In the genomic region with DNA sequence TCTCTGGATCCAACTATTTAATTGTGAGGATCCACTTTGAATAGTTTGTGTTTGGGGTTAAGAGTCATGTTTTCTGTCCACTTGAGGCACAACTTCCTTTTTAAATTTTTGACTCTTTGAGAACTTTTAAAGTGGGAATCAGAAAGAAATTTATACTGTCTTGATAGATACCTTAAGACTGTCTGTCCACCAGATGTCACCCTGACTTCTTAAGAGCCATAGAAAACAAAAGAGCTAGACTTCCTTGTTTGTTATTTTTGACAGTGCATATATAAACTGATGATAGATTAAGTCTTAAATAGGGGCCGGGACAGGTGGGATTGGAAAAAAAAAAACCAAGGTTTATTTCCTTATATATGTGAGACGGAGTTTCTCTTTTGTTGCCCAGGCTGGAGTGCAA, we compare ENCODE assay signal across 10 cellular contexts. TPM values are rescaled to one million over a fixed set of nuclear protein-coding genes. Genes with fewer than 3 reads are reported as not detected.
DNase-seq lines count a peak whose midpoint lies in the region; ATAC-seq, FAIRE-seq and TF ChIP-seq lines count a peak whose summit lies in the region.
"Had no signal": no experiment of that assay in that cellular context is flagged by ENCODE, and none has a peak within 500 bp of the region (broad histone marks: within the 10 kb centered on the region; RNA-seq: fewer than 3 reads in every experiment).

No MANE protein-coding gene starts in this region.

- no peak overlapping the region for H2BK15ac ChIP-seq in H1 (ENCODE audit: low read length)

- no peak overlapping the region for H2BK5ac ChIP-seq in H1 (ENCODE audit: low read depth, low read length)

- no peak overlapping the region for H4K5ac ChIP-seq in H1 (ENCODE audit: insufficient read length, low read depth, low read length)

- 81% methylated on average over 2 of the region's 2 CpGs; no CpG with 5 or more reads in 1 of the 2 experiments for WGBS in H1 (ENCODE audit: extremely low coverage in 1 of 2, insufficient coverage in 1 of 2, insufficient read length in 1 of 2, insufficient replicate concordance in 2 of 2, low coverage in 1 of 2, low lambda C conversion rate in 2 of 2, missing lambda C conversion rate in 1 of 2), 2 experiments

- TF ChIP-seq RAD21 in H1 (IDR thresholded peaks at IDR 0.05 in 1 of 2, conservative IDR thresholded peaks at IDR 0.05 in 1 of 2; ENCODE audit: low read depth in 2 of 2, low read length in 2 of 2), result peak; percentile 40 to 47

- no peak overlapping the region for H3K27ac ChIP-seq in H1 (ENCODE audit: low read depth, low read length)

- no peak overlapping the region for H3K4ac ChIP-seq in H1 (replicated peaks; ENCODE audit: insufficient read length, low read depth, low read length)

- no peak overlapping the region for H3K56ac ChIP-seq in H1 (replicated peaks; ENCODE audit: insufficient read length, low read depth, low read length)

- no peak overlapping the region for H4K91ac ChIP-seq in H1 (replicated peaks; ENCODE audit: insufficient read length, low read length)

- TF ChIP-seq EP300 in H1 (IDR thresholded peaks at IDR 0.05; ENCODE audit: borderline replicate concordance in 1 of 2, low read depth in 2 of 2, low read length in 2 of 2), result no peak

- H3K4me3 ChIP-seq in H1 (ENCODE audit: extremely low read depth in 1 of 4, insufficient read depth in 2 of 4, low read depth in 3 of 4, low read length in 4 of 4), result no peak overlapping the region

- H4K8ac ChIP-seq in H1 (ENCODE audit: extremely low read depth, insufficient read depth, low read length), result no peak overlapping the region

- no peak overlapping the region for H2AFZ ChIP-seq in H1 (ENCODE audit: low read length)

- H2AK5ac ChIP-seq in H1 (ENCODE audit: low read depth, low read length), result no peak overlapping the region

- H2BK12ac ChIP-seq in H1 (ENCODE audit: low read depth, low read length), result no peak overlapping the region

- H4K20me1 ChIP-seq in H1 (replicated peaks in 1 of 2; ENCODE audit: control insufficient read depth in 1 of 2, insufficient read depth in 2 of 2, low read length in 2 of 2), result no peaks in the 10 kb centered on the region

- TF ChIP-seq CTCF in H1 (IDR thresholded peaks at IDR 0.05; ENCODE audit: control extremely low read depth in 1 of 3, insufficient read depth in 1 of 3, low read depth in 1 of 3, low read length in 3 of 3), result peak in 1 of 3 experiments; percentile 6; a peak in 1 of 4 replicates

- H3K79me2 ChIP-seq in H1 (ENCODE audit: control insufficient read depth in 1 of 2, insufficient read depth in 2 of 2, low read length in 2 of 2), result no peaks in the 10 kb centered on the region

- no peak overlapping the region for H3K9ac ChIP-seq in H1 (replicated peaks in 1 of 4; ENCODE audit: extremely low read depth in 1 of 4, low read depth in 3 of 4, low read length in 3 of 4)

- no peak overlapping the region for H3K4me2 ChIP-seq in H1 (ENCODE audit: insufficient read depth in 1 of 2, low read depth in 2 of 2, low read length in 2 of 2)

- CTCF ChIA-PET in H1 (lab: Charles Lee; ENCODE audit: partially characterized antibody), result interaction anchor here (0.6 to 2.0 kb wide), 16 partner anchors 15 to 1628 kb away, joined by 3 to 5 read pairs (median 3); no protein-coding TSS in a partner anchor

- no peaks in the 10 kb centered on the region; a peak in 1 of 7 replicates for H3K4me1 ChIP-seq in H1 (replicated peaks in 1 of 4; ENCODE audit: control insufficient read depth in 3 of 4, insufficient read depth in 4 of 4, low read length in 3 of 4)

- DNase-seq in SIG-M5 treated with dmso at 0.1 percent for 504 hours (lab: John Stamatoyannopoulos, UW; ENCODE audit: unreplicated experiment) (peak; percentile 53), SIG-M5 (lab: John Stamatoyannopoulos, UW) (no peak), NCI-H460 (ENCODE audit: extremely low read depth, low read depth) (peak; percentile 12), H1 (ENCODE audit: low read depth in 1 of 2, low spot score in 2 of 2) (no peak), superior temporal gyrus (ENCODE audit: extremely low spot score) (peak; percentile 41), left lobe of liver (ENCODE audit: low spot score) (no peak)
- no peak for DNase-seq in activated CD8-positive, alpha-beta memory T cell treated with anti-CD3 and anti-CD28 coated beads, Interleukin-2, amount 50 U/mL, for 48 hours

- H3K14ac ChIP-seq in H1 (ENCODE audit: insufficient read length), result no peak overlapping the region

- POLR2A ChIA-PET in H1 (lab: Charles Lee; ENCODE audit: partially characterized antibody), result no interaction called here

- H3K27me3 ChIP-seq in H1 (replicated peaks in 1 of 4; ENCODE audit: control insufficient read depth in 3 of 4, extremely low read depth in 1 of 4, insufficient read depth in 3 of 4, low read length in 3 of 4), result no peaks in the 10 kb centered on the region

- H3K79me1 ChIP-seq in H1 (ENCODE audit: low read depth, low read length), result no peaks in the 10 kb centered on the region

- no peak for FAIRE-seq in H1 (lab: Jason Lieb, UNC)

- H2BK120ac ChIP-seq in H1 (replicated peaks; ENCODE audit: low read depth, low read length), result no peak overlapping the region

- no peak overlapping the region for H3K18ac ChIP-seq in H1 (ENCODE audit: extremely low read depth, low read length)

- no peak overlapping the region for H3K23ac ChIP-seq in H1 (ENCODE audit: insufficient read length)

- no peak overlapping the region for H2BK20ac ChIP-seq in H1 (ENCODE audit: low read length)

- TF ChIP-seq POLR2A in H1 (IDR thresholded peaks at IDR 0.05; ENCODE audit: control extremely low read depth in 1 of 2, low read depth in 2 of 2, low read length in 2 of 2), result no peak

- H3K36me3 ChIP-seq in H1 (ENCODE audit: control insufficient read depth in 2 of 4, insufficient read depth in 4 of 4, low read length in 3 of 4), result no peaks in the 10 kb centered on the region

- ATAC-seq in left lobe of liver (no peak), GM18517 (IDR thresholded peaks at IDR 0.05; ENCODE audit: unreplicated experiment) (no peak)
- ATAC-seq: activated naive CD4-positive, alpha-beta T cell treated with anti-CD3 and anti-CD28 coated beads, Interleukin-2, amount 50 U/mL, for 72 hours had no signal

- H3K23me2 ChIP-seq in H1 (ENCODE audit: low read depth, low read length), result no peaks in the 10 kb centered on the region

- H3K9me3 ChIP-seq in H1 (ENCODE audit: insufficient read depth in 2 of 2, low read depth in 1 of 2, low read length in 1 of 2), result peaks cover 0 to 2% of the 10 kb centered on the region in 2 experiments; a peak in 1 of 4 replicates

TF ChIP-seq in H1, 55 proteins besides CTCF, POLR2A, EP300 and RAD21:
- TF ChIP-seq, protein P1, sequence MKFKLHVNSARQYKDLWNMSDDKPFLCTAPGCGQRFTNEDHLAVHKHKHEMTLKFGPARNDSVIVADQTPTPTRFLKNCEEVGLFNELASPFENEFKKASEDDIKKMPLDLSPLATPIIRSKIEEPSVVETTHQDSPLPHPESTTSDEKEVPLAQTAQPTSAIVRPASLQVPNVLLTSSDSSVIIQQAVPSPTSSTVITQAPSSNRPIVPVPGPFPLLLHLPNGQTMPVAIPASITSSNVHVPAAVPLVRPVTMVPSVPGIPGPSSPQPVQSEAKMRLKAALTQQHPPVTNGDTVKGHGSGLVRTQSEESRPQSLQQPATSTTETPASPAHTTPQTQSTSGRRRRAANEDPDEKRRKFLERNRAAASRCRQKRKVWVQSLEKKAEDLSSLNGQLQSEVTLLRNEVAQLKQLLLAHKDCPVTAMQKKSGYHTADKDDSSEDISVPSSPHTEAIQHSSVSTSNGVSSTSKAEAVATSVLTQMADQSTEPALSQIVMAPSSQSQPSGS (IDR thresholded peaks at IDR 0.05; ENCODE audit: low read length), result no peak
- TF ChIP-seq SRF (IDR thresholded peaks at IDR 0.05; ENCODE audit: low read depth, low read length) (no peak), KDM4A (IDR thresholded peaks at IDR 0.05; ENCODE audit: low read depth, low read length, severe bottlenecking) (no peak), TAF1 (IDR thresholded peaks at IDR 0.05; ENCODE audit: low read depth, low read length) (no peak), BCL11A (IDR thresholded peaks at IDR 0.05; ENCODE audit: low read depth in 2 of 2, low read length in 2 of 2) (no peak), SP1 (IDR thresholded peaks at IDR 0.05; ENCODE audit: low read depth, low read length) (no peak), GTF2F1 (IDR thresholded peaks at IDR 0.05; ENCODE audit: borderline replicate concordance, low read depth, low read length) (no peak), EGR1 (IDR thresholded peaks at IDR 0.05; ENCODE audit: borderline replicate concordance, low read depth, low read length) (no peak), JUND (IDR thresholded peaks at IDR 0.05; ENCODE audit: low read length) (no peak), HDAC2 (IDR thresholded peaks at IDR 0.05; ENCODE audit: borderline replicate concordance in 1 of 2, low read depth in 2 of 2, low read length in 2 of 2) (no peak)
TF ChIP-seq in H1: peak in this region for 0.

RNA-seq across cellular contexts. Expression of a gene that starts 52.1 kb away (rescaled TPM):
- total RNA-seq in NCI-H460 (2014; rRNA removed; shearing (Covaris generic)), result 40.3 and 40.4 TPM in 2 replicates
- polyA plus RNA-seq in NCI-H460 (2014; cell fraction: nucleus; rRNA removed), result 19.1 and 25.4 TPM in 2 replicates
- total RNA-seq in H1 (2021; fragmentation: NEBNext Ultra II Directional; extraction: Animal tissue kit (Norgen Biotek cat#: 25700)), result 1.9 and 2.1 TPM in 2 replicates
- polyA plus RNA-seq in H1 (2011; rRNA removed), result 1.2 and 1.6 TPM in 2 replicates
- 1.5 TPM for polyA plus RNA-seq in H1 (2011; cell fraction: cytosol; rRNA removed)
- polyA plus RNA-seq in H1 (2011; cell fraction: nucleus; rRNA removed), result 4.5 TPM
- 0.67 to 1.3 TPM (median 1.0 TPM) in 4 replicates for polyA plus RNA-seq in H1 (2012, experiment 1 of 2)
- 0.10 TPM for polyA plus RNA-seq in H1 (2012, experiment 2 of 2)
- polyA plus RNA-seq in H1 (2013, experiment 1 of 2), result 3.1 TPM
- 2.3 TPM for polyA plus RNA-seq in H1 (2013, experiment 2 of 2)
- polyA minus RNA-seq in H1 (2011; rRNA and poly(A)+ RNA removed), result 2.7 and 3.4 TPM in 2 replicates
- polyA minus RNA-seq in H1 (2011; cell fraction: cytosol; rRNA and poly(A)+ RNA removed), result 1.2 TPM
- 11.4 TPM for polyA minus RNA-seq in H1 (2011; cell fraction: nucleus; rRNA and poly(A)+ RNA removed)
- total RNA-seq in left lobe of liver, result 11.8 TPM
- total RNA-seq: activated naive CD4-positive, alpha-beta T cell treated with anti-CD3 and anti-CD28 coated beads, Interleukin-2, amount 50 U/mL, for 72 hours; CD4-positive, CD25-positive, alpha-beta regulatory T cell had no signal
- polyA plus RNA-seq: CD4-positive, CD25-positive, alpha-beta regulatory T cell had no signal

Comparison
In these comparisons a context has a peak if more than half of its experiments do, and no peak if none do; other contexts are left out.
1. DNase-seq: peak in SIG-M5 treated with dmso at 0.1 percent for 504 hours (single experiment), NCI-H460 (single experiment) and superior temporal gyrus (single experiment); none in SIG-M5 (single experiment), H1 (0 of 2), left lobe of liver (single experiment) and activated CD8-positive, alpha-beta memory T cell treated with anti-CD3 and anti-CD28 coated beads, Interleukin-2, amount 50 U/mL, for 48 hours (single experiment).